In the genomic region with DNA sequence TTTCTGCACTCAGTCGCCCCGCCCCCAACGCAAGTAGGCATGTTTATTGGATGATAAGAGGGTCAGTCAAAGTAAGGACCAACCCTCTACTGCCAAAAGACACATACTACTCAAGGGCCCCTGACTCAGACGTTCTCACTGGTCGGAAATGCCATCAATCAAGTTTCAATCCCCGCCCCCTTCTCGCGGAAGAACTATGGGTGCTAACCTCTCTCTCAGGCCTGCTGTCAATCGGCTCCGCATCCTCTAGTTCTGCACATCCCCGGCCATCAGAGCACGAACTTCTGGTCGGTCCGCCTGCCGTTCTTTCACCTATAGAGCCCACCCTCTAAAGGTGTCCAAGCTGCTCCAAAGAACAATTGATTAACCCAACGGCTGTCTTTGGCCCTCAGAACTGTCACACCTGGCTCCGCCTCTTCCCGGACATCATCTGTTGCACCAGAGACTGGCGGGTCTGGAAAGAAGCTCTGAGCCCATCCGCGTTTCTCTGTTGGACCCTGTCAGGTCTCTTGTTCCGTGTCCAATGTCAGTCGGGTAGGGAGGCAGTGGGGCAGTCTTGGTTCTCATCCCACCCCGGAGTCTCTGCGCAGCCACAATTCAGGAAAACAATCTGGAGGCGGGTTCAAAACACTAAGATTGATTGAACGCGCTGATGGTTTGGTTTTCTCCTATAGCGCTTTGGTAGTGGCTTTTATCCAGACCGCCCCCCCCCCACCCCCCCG, we compare ENCODE assay signal across 7 cellular contexts.
DNase-seq lines count a peak whose midpoint lies in the region; ATAC-seq, FAIRE-seq and TF ChIP-seq lines count a peak whose summit lies in the region.

No MANE protein-coding gene starts in this region.

- no peak for TF ChIP-seq CTCF in astrocyte of the spinal cord (IDR thresholded peaks at IDR 0.05; ENCODE audit: low read depth, low read length)

- H3K4me3 ChIP-seq in astrocyte of the spinal cord (ENCODE audit: low read depth, low read length) = peak overlapping the region; percentile 57

- in situ Hi-C loops in astrocyte of the spinal cord (cut with HindIII; ENCODE audit: low sequenced_read_pairs) = no loop called here

- FAIRE-seq in GM18507 (lab: Jason Lieb, UNC) = peak; percentile 97

- DNase-seq in GM18507 (ENCODE audit: extremely low spot score, insufficient read length, low read depth) (peak; percentile 64), NCI-H1930 (lab: John Stamatoyannopoulos, UW) (peak; percentile 89), T-helper 22 cell (ENCODE audit: low read depth) (peak; percentile 75), astrocyte of the spinal cord (ENCODE audit: low read depth, low spot score) (peak; percentile 96), hippocampal formation (lab: John Stamatoyannopoulos, UW) (peak; percentile 81 to 86), retina (peak; percentile 94)

- ATAC-seq in HG02973 (IDR thresholded peaks at IDR 0.05; ENCODE audit: unreplicated experiment) = peak; percentile 98

Comparison
In these comparisons a context has a peak if more than half of its experiments do, and no peak if none do; other contexts are left out.
1. Peak in every context shown above with its lines: DNase-seq, ATAC-seq and H3K4me3 ChIP-seq.